In the genomic region with DNA sequence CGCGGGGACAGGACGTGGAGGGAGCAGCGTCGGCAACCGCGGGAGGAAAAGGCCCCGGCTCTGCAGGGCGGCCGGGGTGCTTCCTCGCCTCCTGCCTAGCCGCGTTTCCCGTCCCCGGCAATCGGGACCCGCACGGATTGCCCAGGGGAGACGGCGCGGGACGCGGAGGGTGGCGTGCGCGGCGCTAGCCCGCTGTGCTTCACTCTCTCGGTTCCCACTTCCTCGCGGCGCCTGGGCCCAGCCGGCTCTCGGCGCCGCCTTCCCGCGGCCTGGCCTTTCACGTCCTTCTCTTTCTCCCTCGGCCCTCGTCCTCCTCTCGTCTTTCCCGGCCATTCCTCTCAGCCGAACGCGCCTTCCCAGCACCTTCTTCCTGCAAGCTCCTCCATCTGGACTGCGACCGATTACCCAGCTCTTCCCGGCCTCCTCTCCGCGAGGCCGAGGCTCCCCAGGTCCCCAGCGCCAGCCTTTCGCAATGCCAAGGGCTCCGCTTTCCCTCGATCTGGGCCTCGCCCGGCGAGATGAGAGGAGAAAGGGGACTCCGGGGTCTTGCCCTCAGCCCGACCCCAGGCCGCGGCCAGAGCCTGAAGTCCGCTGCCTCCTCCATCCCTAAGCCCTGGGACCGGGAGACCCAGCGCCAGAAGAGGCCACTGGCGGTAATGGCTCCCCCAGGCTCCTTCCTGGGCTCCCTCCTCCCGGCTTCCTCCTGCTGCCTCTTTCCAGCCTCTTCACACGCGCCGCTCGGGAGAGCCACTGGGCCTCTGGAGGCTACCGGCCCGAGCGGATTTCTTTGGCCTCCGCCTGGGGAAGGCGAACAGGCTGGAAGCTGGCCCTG, we compare ENCODE assay signal across 1 cellular context.
TF ChIP-seq lines count a peak whose summit lies in the region.

No MANE protein-coding gene starts in this region.

TF ChIP-seq in HepG2, 621 proteins besides CTCF, POLR2A, EP300 and RAD21 (continued from another document and continues in another):
- TF ChIP-seq, protein P1, sequence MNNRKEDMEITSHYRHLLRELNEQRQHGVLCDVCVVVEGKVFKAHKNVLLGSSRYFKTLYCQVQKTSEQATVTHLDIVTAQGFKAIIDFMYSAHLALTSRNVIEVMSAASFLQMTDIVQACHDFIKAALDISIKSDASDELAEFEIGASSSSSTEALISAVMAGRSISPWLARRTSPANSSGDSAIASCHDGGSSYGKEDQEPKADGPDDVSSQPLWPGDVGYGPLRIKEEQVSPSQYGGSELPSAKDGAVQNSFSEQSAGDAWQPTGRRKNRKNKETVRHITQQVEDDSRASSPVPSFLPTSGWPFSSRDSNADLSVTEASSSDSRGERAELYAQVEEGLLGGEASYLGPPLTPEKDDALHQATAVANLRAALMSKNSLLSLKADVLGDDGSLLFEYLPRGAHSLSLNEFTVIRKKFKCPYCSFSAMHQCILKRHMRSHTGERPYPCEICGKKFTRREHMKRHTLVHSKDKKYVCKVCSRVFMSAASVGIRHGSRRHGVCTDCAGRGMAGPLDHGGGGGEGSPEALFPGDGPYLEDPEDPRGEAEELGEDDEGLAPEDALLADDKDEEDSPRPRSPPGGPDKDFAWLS (CRISPR knock-in tag; IDR thresholded peaks at IDR 0.05; ENCODE audit: borderline replicate concordance), result 0 out of 2 replicates have a peak, but pooled peaks have one; percentile 39
- TF ChIP-seq ZBTB38 (CRISPR knock-in tag; IDR thresholded peaks at IDR 0.05), result 0 out of 2 replicates have a peak, but pooled peaks have one; percentile 32
- TF ChIP-seq, protein P2, sequence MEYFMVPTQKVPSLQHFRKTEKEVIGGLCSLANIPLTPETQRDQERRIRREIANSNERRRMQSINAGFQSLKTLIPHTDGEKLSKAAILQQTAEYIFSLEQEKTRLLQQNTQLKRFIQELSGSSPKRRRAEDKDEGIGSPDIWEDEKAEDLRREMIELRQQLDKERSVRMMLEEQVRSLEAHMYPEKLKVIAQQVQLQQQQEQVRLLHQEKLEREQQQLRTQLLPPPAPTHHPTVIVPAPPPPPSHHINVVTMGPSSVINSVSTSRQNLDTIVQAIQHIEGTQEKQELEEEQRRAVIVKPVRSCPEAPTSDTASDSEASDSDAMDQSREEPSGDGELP (IDR thresholded peaks at IDR 0.05; ENCODE audit: borderline replicate concordance, low read depth), result no peak
- TF ChIP-seq ZNF207 (IDR thresholded peaks at IDR 0.05; ENCODE audit: borderline replicate concordance), result no peak
- TF ChIP-seq, protein P3, sequence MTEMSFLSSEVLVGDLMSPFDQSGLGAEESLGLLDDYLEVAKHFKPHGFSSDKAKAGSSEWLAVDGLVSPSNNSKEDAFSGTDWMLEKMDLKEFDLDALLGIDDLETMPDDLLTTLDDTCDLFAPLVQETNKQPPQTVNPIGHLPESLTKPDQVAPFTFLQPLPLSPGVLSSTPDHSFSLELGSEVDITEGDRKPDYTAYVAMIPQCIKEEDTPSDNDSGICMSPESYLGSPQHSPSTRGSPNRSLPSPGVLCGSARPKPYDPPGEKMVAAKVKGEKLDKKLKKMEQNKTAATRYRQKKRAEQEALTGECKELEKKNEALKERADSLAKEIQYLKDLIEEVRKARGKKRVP (CRISPR knock-in tag; IDR thresholded peaks at IDR 0.05), result no peak
- no peak; the same call in 1 of the 2 replicates for TF ChIP-seq ZNF556 (CRISPR knock-in tag; IDR thresholded peaks at IDR 0.05; ENCODE audit: borderline replicate concordance)
- TF ChIP-seq GTF2F1 (IDR thresholded peaks at IDR 0.05; ENCODE audit: low read length), result no peak
- TF ChIP-seq, protein P4, sequence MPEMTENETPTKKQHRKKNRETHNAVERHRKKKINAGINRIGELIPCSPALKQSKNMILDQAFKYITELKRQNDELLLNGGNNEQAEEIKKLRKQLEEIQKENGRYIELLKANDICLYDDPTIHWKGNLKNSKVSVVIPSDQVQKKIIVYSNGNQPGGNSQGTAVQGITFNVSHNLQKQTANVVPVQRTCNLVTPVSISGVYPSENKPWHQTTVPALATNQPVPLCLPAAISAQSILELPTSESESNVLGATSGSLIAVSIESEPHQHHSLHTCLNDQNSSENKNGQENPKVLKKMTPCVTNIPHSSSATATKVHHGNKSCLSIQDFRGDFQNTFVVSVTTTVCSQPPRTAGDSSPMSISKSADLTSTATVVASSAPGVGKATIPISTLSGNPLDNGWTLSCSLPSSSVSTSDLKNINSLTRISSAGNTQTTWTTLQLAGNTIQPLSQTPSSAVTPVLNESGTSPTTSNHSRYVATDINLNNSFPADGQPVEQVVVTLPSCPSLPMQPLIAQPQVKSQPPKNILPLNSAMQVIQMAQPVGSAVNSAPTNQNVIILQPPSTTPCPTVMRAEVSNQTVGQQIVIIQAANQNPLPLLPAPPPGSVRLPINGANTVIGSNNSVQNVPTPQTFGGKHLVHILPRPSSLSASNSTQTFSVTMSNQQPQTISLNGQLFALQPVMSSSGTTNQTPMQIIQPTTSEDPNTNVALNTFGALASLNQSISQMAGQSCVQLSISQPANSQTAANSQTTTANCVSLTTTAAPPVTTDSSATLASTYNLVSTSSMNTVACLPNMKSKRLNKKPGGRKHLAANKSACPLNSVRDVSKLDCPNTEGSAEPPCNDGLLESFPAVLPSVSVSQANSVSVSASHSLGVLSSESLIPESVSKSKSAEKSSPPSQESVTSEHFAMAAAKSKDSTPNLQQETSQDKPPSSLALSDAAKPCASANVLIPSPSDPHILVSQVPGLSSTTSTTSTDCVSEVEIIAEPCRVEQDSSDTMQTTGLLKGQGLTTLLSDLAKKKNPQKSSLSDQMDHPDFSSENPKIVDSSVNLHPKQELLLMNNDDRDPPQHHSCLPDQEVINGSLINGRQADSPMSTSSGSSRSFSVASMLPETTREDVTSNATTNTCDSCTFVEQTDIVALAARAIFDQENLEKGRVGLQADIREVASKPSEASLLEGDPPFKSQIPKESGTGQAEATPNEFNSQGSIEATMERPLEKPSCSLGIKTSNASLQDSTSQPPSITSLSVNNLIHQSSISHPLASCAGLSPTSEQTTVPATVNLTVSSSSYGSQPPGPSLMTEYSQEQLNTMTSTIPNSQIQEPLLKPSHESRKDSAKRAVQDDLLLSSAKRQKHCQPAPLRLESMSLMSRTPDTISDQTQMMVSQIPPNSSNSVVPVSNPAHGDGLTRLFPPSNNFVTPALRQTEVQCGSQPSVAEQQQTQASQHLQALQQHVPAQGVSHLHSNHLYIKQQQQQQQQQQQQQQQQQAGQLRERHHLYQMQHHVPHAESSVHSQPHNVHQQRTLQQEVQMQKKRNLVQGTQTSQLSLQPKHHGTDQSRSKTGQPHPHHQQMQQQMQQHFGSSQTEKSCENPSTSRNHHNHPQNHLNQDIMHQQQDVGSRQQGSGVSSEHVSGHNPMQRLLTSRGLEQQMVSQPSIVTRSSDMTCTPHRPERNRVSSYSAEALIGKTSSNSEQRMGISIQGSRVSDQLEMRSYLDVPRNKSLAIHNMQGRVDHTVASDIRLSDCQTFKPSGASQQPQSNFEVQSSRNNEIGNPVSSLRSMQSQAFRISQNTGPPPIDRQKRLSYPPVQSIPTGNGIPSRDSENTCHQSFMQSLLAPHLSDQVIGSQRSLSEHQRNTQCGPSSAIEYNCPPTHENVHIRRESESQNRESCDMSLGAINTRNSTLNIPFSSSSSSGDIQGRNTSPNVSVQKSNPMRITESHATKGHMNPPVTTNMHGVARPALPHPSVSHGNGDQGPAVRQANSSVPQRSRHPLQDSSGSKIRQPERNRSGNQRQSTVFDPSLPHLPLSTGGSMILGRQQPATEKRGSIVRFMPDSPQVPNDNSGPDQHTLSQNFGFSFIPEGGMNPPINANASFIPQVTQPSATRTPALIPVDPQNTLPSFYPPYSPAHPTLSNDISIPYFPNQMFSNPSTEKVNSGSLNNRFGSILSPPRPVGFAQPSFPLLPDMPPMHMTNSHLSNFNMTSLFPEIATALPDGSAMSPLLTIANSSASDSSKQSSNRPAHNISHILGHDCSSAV (CRISPR knock-in tag; IDR thresholded peaks at IDR 0.05; ENCODE audit: borderline replicate concordance), result no peak
- no peak for TF ChIP-seq RAD51 (IDR thresholded peaks at IDR 0.05; ENCODE audit: borderline replicate concordance)
- no peak for TF ChIP-seq RBM22 (optimal IDR thresholded peaks at IDR 0.05; ENCODE audit: low read length)
- no peak for TF ChIP-seq ZNF552 (CRISPR knock-in tag; IDR thresholded peaks at IDR 0.05; ENCODE audit: borderline replicate concordance)
- TF ChIP-seq SRF (IDR thresholded peaks at IDR 0.05; ENCODE audit: low read depth, low read length), result no peak
- no peak for TF ChIP-seq KMT2B (CRISPR knock-in tag; IDR thresholded peaks at IDR 0.05)
- TF ChIP-seq, protein P5, sequence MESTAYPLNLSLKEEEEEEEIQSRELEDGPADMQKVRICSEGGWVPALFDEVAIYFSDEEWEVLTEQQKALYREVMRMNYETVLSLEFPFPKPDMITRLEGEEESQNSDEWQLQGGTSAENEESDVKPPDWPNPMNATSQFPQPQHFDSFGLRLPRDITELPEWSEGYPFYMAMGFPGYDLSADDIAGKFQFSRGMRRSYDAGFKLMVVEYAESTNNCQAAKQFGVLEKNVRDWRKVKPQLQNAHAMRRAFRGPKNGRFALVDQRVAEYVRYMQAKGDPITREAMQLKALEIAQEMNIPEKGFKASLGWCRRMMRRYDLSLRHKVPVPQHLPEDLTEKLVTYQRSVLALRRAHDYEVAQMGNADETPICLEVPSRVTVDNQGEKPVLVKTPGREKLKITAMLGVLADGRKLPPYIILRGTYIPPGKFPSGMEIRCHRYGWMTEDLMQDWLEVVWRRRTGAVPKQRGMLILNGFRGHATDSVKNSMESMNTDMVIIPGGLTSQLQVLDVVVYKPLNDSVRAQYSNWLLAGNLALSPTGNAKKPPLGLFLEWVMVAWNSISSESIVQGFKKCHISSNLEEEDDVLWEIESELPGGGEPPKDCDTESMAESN (CRISPR knock-in tag; conservative IDR thresholded peaks at IDR 0.05), result peak; percentile 42; the same call in 1 of the 2 replicates
- TF ChIP-seq ZNF350 (CRISPR knock-in tag; IDR thresholded peaks at IDR 0.05; ENCODE audit: borderline replicate concordance, low read depth), result peak; percentile 59; the same call in 1 of the 2 replicates
- no peak for TF ChIP-seq SMC3 (IDR thresholded peaks at IDR 0.05; ENCODE audit: low read length)
- TF ChIP-seq ZNF558 (CRISPR knock-in tag; IDR thresholded peaks at IDR 0.05; ENCODE audit: borderline replicate concordance), result no peak
- TF ChIP-seq, protein P6, sequence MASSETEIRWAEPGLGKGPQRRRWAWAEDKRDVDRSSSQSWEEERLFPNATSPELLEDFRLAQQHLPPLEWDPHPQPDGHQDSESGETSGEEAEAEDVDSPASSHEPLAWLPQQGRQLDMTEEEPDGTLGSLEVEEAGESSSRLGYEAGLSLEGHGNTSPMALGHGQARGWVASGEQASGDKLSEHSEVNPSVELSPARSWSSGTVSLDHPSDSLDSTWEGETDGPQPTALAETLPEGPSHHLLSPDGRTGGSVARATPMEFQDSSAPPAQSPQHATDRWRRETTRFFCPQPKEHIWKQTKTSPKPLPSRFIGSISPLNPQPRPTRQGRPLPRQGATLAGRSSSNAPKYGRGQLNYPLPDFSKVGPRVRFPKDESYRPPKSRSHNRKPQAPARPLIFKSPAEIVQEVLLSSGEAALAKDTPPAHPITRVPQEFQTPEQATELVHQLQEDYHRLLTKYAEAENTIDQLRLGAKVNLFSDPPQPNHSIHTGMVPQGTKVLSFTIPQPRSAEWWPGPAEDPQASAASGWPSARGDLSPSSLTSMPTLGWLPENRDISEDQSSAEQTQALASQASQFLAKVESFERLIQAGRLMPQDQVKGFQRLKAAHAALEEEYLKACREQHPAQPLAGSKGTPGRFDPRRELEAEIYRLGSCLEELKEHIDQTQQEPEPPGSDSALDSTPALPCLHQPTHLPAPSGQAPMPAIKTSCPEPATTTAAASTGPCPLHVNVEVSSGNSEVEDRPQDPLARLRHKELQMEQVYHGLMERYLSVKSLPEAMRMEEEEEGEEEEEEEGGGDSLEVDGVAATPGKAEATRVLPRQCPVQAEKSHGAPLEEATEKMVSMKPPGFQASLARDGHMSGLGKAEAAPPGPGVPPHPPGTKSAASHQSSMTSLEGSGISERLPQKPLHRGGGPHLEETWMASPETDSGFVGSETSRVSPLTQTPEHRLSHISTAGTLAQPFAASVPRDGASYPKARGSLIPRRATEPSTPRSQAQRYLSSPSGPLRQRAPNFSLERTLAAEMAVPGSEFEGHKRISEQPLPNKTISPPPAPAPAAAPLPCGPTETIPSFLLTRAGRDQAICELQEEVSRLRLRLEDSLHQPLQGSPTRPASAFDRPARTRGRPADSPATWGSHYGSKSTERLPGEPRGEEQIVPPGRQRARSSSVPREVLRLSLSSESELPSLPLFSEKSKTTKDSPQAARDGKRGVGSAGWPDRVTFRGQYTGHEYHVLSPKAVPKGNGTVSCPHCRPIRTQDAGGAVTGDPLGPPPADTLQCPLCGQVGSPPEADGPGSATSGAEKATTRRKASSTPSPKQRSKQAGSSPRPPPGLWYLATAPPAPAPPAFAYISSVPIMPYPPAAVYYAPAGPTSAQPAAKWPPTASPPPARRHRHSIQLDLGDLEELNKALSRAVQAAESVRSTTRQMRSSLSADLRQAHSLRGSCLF (CRISPR knock-in tag; IDR thresholded peaks at IDR 0.05; ENCODE audit: borderline replicate concordance), result peak; percentile 78; the same call in 1 of the 2 replicates
- peak; percentile 72; the same call in 1 of the 2 replicates for TF ChIP-seq ZFAT (CRISPR knock-in tag; conservative IDR thresholded peaks at IDR 0.05)
- no peak for TF ChIP-seq TBL1XR1 (IDR thresholded peaks at IDR 0.05; ENCODE audit: borderline replicate concordance, low read length, partially characterized antibody)
- TF ChIP-seq, protein P7, sequence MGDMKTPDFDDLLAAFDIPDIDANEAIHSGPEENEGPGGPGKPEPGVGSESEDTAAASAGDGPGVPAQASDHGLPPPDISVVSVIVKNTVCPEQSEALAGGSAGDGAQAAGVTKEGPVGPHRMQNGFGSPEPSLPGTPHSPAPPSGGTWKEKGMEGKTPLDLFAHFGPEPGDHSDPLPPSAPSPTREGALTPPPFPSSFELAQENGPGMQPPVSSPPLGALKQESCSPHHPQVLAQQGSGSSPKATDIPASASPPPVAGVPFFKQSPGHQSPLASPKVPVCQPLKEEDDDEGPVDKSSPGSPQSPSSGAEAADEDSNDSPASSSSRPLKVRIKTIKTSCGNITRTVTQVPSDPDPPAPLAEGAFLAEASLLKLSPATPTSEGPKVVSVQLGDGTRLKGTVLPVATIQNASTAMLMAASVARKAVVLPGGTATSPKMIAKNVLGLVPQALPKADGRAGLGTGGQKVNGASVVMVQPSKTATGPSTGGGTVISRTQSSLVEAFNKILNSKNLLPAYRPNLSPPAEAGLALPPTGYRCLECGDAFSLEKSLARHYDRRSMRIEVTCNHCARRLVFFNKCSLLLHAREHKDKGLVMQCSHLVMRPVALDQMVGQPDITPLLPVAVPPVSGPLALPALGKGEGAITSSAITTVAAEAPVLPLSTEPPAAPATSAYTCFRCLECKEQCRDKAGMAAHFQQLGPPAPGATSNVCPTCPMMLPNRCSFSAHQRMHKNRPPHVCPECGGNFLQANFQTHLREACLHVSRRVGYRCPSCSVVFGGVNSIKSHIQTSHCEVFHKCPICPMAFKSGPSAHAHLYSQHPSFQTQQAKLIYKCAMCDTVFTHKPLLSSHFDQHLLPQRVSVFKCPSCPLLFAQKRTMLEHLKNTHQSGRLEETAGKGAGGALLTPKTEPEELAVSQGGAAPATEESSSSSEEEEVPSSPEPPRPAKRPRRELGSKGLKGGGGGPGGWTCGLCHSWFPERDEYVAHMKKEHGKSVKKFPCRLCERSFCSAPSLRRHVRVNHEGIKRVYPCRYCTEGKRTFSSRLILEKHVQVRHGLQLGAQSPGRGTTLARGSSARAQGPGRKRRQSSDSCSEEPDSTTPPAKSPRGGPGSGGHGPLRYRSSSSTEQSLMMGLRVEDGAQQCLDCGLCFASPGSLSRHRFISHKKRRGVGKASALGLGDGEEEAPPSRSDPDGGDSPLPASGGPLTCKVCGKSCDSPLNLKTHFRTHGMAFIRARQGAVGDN (CRISPR knock-in tag; IDR thresholded peaks at IDR 0.05), result peak; percentile 91
- 0 out of 2 replicates have a peak, but pooled peaks have one; percentile 50 for TF ChIP-seq ELF4 (CRISPR knock-in tag; IDR thresholded peaks at IDR 0.05; ENCODE audit: borderline replicate concordance)
- peak; percentile 67 for TF ChIP-seq SALL1 (CRISPR knock-in tag; IDR thresholded peaks at IDR 0.05)
- peak; percentile 25 for TF ChIP-seq TEAD3 (CRISPR knock-in tag; optimal IDR thresholded peaks at IDR 0.05; ENCODE audit: borderline replicate concordance)
- TF ChIP-seq TCF7L2 (IDR thresholded peaks at IDR 0.05; ENCODE audit: low read depth, low read length), result no peak
- TF ChIP-seq PAX8 (CRISPR knock-in tag; IDR thresholded peaks at IDR 0.05; ENCODE audit: borderline replicate concordance), result peak; percentile 89; the same call in 1 of the 2 replicates
